27 cellular contexts compared by ENCODE assay signal in the genomic region with DNA sequence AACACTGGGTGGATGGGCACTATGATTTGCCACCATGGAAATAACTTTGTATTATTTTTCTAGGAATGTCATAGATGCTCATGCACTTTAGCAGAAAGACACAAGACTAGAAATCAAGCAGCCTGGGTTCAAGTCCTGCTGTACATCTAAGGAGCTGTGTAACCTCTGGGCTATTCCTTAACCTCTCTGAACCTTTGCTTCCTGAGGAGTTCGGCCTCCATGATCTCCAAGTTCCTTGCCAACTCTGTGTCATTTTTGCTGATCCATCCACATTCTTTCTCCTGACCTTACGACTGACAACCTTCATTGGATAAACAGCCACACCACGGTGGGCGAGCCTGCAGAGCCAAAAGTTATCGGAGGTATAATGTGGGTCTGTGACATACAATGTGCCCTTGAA.
"Had no signal": no experiment of that assay in that cellular context is flagged by ENCODE, and none has a peak within 500 bp of the region (broad histone marks: within the 10 kb centered on the region; RNA-seq: fewer than 3 reads in every experiment).

No MANE protein-coding gene starts in this region.

- H3K4me3 Mint-ChIP-seq: activated naive CD8-positive, alpha-beta T cell; activated T-cell treated with anti-CD3 and anti-CD28 coated beads, Interleukin-2, amount 50 U/mL, for 72 hours; mesothelial cell of epicardium; neural crest cell; T-helper 1 cell treated with Interleukin-12 subunit alpha and Interleukin-12 subunit beta and Interleukin-4 antibody, amounts not matched to agents 30 μg/mL and 1 μg/mL, for 36 hours had no signal

- ATAC-seq: activated T-cell treated with anti-CD3 and anti-CD28 coated beads, Interleukin-2, amount 50 U/mL, for 72 hours; left lung; naive thymus-derived CD8-positive, alpha-beta T cell; psoas muscle had no signal

- H3K27me3 ChIP-seq: esophagus squamous epithelium, left lung, tibial nerve had no signal

- DNase-seq: activated CD4-positive, alpha-beta T cell treated with anti-CD3 and anti-CD28 coated beads for 1 hour; activated CD4-positive, alpha-beta T cell treated with anti-CD3 and anti-CD28 coated beads, Interleukin-2, amount 50 U/mL, for 1 hour; activated naive CD4-positive, alpha-beta T cell; activated T-cell treated with anti-CD3 and anti-CD28 coated beads for 4 hours; activated T-cell treated with anti-CD3 and anti-CD28 coated beads, Interleukin-2, amount 50 U/mL, for 72 hours; anterior cingulate cortex; dermis blood vessel endothelial cell; effector CD8-positive, alpha-beta T cell; esophagus squamous epithelium; foreskin melanocyte; left lung; naive thymus-derived CD8-positive, alpha-beta T cell; occipital lobe; psoas muscle; stimulated activated CD4-positive, alpha-beta T cell treated with anti-CD3 and anti-CD28 coated beads, Interleukin-15, amount 100 ng/mL, for 24 hours; stimulated activated CD4-positive, alpha-beta T cell treated with anti-CD3 and anti-CD28 coated beads, Interleukin-2, amount 100 ng/mL, for 24 hours; stimulated activated naive CD4-positive, alpha-beta T cell treated with Interleukin-2 at 50 U/mL for 16 hours; T-helper 9 cell; WERI-Rb-1 had no signal

- H3K4me3 ChIP-seq: esophagus squamous epithelium, left lung, psoas muscle, smooth muscle cell, tibial nerve had no signal

- H3K4me1 ChIP-seq: parathyroid adenoma, psoas muscle had no signal

- H3K27me3 Mint-ChIP-seq: activated naive CD8-positive, alpha-beta T cell; naive thymus-derived CD8-positive, alpha-beta T cell had no signal

- H3K4me2 ChIP-seq: smooth muscle cell had no signal

- H3K27ac ChIP-seq: epithelial cell of prostate, esophagus squamous epithelium, parathyroid adenoma, psoas muscle, tibial nerve, WERI-Rb-1 had no signal

- H3K79me2 ChIP-seq: parathyroid adenoma had no signal

- H3K36me3 Mint-ChIP-seq: activated naive CD8-positive, alpha-beta T cell; mesothelial cell of epicardium; naive thymus-derived CD8-positive, alpha-beta T cell had no signal

- H2AFZ ChIP-seq: parathyroid adenoma had no signal

- H3K27ac Mint-ChIP-seq: activated naive CD8-positive, alpha-beta T cell; activated T-cell treated with anti-CD3 and anti-CD28 coated beads, Interleukin-2, amount 50 U/mL, for 72 hours; mesothelial cell of epicardium; T-helper 1 cell treated with Interleukin-12 subunit alpha and Interleukin-12 subunit beta and Interleukin-4 antibody, amounts not matched to agents 30 μg/mL and 1 μg/mL, for 36 hours had no signal

- H3K9me3 Mint-ChIP-seq: mesothelial cell of epicardium; naive thymus-derived CD8-positive, alpha-beta T cell; neural crest cell; T-helper 1 cell treated with Interleukin-12 subunit alpha and Interleukin-12 subunit beta and Interleukin-4 antibody, amounts not matched to agents 30 μg/mL and 1 μg/mL, for 36 hours had no signal

- H3K9me3 ChIP-seq: esophagus squamous epithelium, left lung, psoas muscle, tibial nerve had no signal

- H3K36me3 ChIP-seq: esophagus squamous epithelium, left lung, tibial nerve, WERI-Rb-1 had no signal
